In genomic region chr22:40193429-40194421, GRCh38 we compare ENCODE assay signal across 8 cellular contexts. TPM values are rescaled to one million over a fixed set of nuclear protein-coding genes. Genes with fewer than 3 reads are reported as not detected.
DNase-seq lines count a peak whose midpoint lies in the region; ATAC-seq, FAIRE-seq and TF ChIP-seq lines count a peak whose summit lies in the region.

No MANE protein-coding gene starts in this region.

- H3K79me2 ChIP-seq in GM12878 (ENCODE audit: control insufficient read depth, insufficient read depth, low read length) (peaks cover 36% of the 10 kb centered on the region), MM.1S (ENCODE audit: low read length) (peaks cover 98% of the 10 kb centered on the region)

- H3K4me2 ChIP-seq in GM12878 (ENCODE audit: control insufficient read depth, insufficient read depth): no peak overlapping the region
- H3K4me2 ChIP-seq in MM.1S (ENCODE audit: low read depth, low read length): no peak overlapping the region

- FAIRE-seq in GM12878 (lab: Jason Lieb, UNC): no peak

- peak; percentile 57 for TF ChIP-seq CTCF in BE2C (IDR thresholded peaks at IDR 0.05; ENCODE audit: low read depth, low read length)
- peak in 2 of 3 experiments; percentile 6 to 26; a peak in 2 of 6 replicates for TF ChIP-seq CTCF in GM12878 (IDR thresholded peaks at IDR 0.05 in 2 of 3, conservative IDR thresholded peaks at IDR 0.05 in 1 of 3; ENCODE audit: control insufficient read depth in 2 of 3, extremely low read depth in 1 of 3, insufficient read depth in 1 of 3, low read depth in 3 of 3, low read length in 3 of 3)
- no peak for TF ChIP-seq CTCF in MM.1S (IDR thresholded peaks at IDR 0.05; ENCODE audit: low read length)

- TF ChIP-seq RAD21 in GM12878 (IDR thresholded peaks at IDR 0.05; ENCODE audit: insufficient read depth, low read depth, low read length): peak; percentile 30; the same call in 1 of the 2 replicates

- H3K9me2 ChIP-seq in MM.1S (replicated peaks; ENCODE audit: insufficient read depth, low read length): no peaks in the 10 kb centered on the region

- BruUV-seq in GM12878 (replicated peaks; lab: Mats Ljungman, UMichigan): no TSS peak

- H3K4me1 ChIP-seq in BE2C: peaks cover 23% of the 10 kb centered on the region
- H3K4me1 ChIP-seq in HUES6 (ENCODE audit: control insufficient read depth, insufficient read depth, low read length): peaks cover 69% of the 10 kb centered on the region
- H3K4me1 ChIP-seq in GM12878 (ENCODE audit: control insufficient read depth, insufficient read depth, low read length): peaks cover 15% of the 10 kb centered on the region
- no peaks in the 10 kb centered on the region for H3K4me1 ChIP-seq in MM.1S (ENCODE audit: low read length)

- H3K9ac ChIP-seq in HUES6 (ENCODE audit: low read length) (peak overlapping the region; percentile 62), GM12878 (ENCODE audit: control insufficient read depth, insufficient read depth, low read length) (no peak overlapping the region), MM.1S (ENCODE audit: low read length) (no peak overlapping the region)

- no peak for DNase-seq in BE2C
- no peak for DNase-seq in GM12878 (ENCODE audit: low read depth, low spot score)
- DNase-seq in lung microvascular endothelial cell (ENCODE audit: low read depth in 2 of 2): peak; percentile 37 to 46
- DNase-seq in NCI-H2196 (lab: John Stamatoyannopoulos, UW; ENCODE audit: unreplicated experiment): no peak
- DNase-seq in MM.1S: no peak

- no peak for TF ChIP-seq POLR2A in GM12878 (IDR thresholded peaks at IDR 0.05; ENCODE audit: low read depth, low read length)

- in situ Hi-C loops in GM12878 (cut with MboI): no loop called here

- POLR2A ChIA-PET in GM12878 (lab: Charles Lee): interaction anchor here (0.7 to 1.6 kb wide), 3 partner anchors 16 to 503 kb away, joined by 3 read pairs; partner anchors contain the start of gene TNRC6B

- H3K9me3 ChIP-seq in BE2C (no peaks in the 10 kb centered on the region), HUES6 (ENCODE audit: control insufficient read depth, insufficient read depth, low read depth, low read length) (no peaks in the 10 kb centered on the region), GM12878 (replicated peaks; ENCODE audit: control insufficient read depth, insufficient read depth, low read length) (no peaks in the 10 kb centered on the region), MM.1S (replicated peaks; ENCODE audit: insufficient read depth, low read length) (no peaks in the 10 kb centered on the region)

- H2AFZ ChIP-seq in GM12878 (ENCODE audit: control insufficient read depth, low read depth, low read length) (no peak overlapping the region), MM.1S (ENCODE audit: low read length) (no peak overlapping the region)

- RAD21 ChIA-PET in GM12878 (lab: Charles Lee; ENCODE audit: unreplicated experiment): interaction anchor here (0.6 to 1.8 kb wide), 5 partner anchors 13 to 169 kb away, joined by 3 to 5 read pairs (median 3); partner anchors contain the start of genes ADSL and TNRC6B

- H3F3A ChIP-seq in MM.1S (ENCODE audit: insufficient read depth, low read length): no peaks in the 10 kb centered on the region

- TF ChIP-seq EP300 in GM12878 (IDR thresholded peaks at IDR 0.05; ENCODE audit: borderline replicate concordance in 1 of 2, control insufficient read depth in 1 of 2, low read depth in 2 of 2, low read length in 2 of 2): no peak

- H3K4me3 ChIP-seq in BE2C (ENCODE audit: low read depth, low read length) (no peak overlapping the region), HUES6 (ENCODE audit: low read depth, low read length) (peak overlapping the region; percentile 45), GM12878 (no peak overlapping the region), MM.1S (ENCODE audit: low read length) (no peak overlapping the region)

- CTCF ChIA-PET in GM12878 (lab: Yijun Ruan, JAX): interaction anchor here (0.6 to 1.6 kb wide), 7 partner anchors 12 to 155 kb away, joined by 3 read pairs; no protein-coding TSS in a partner anchor

- WGBS in GM12878 (ENCODE audit: insufficient coverage, insufficient replicate concordance, low lambda C conversion rate, missing lambda C conversion rate): 88% methylated on average over 13 of the region's 13 CpGs

- no peaks in the 10 kb centered on the region for H3K36me3 ChIP-seq in BE2C
- no peaks in the 10 kb centered on the region for H3K36me3 ChIP-seq in HUES6 (ENCODE audit: control insufficient read depth, insufficient read depth, low read length)
- H3K36me3 ChIP-seq in GM12878 (ENCODE audit: control insufficient read depth in 2 of 2, insufficient read depth in 2 of 2, low read length in 1 of 2): peaks cover 0 to 3% of the 10 kb centered on the region in 2 experiments; a peak in 1 of 4 replicates
- H3K36me3 ChIP-seq in MM.1S (replicated peaks; ENCODE audit: insufficient read depth, low read length): no peaks in the 10 kb centered on the region

- SMC1A ChIA-PET in GM12878 (lab: Charles Lee; ENCODE audit: uncharacterized antibody, unreplicated experiment): interaction anchor here (0.9 to 5.7 kb wide), 7 partner anchors 9 to 169 kb away, joined by 3 to 43 read pairs (median 4); partner anchors contain the start of gene TNRC6B

- H3K27ac ChIP-seq in HUES6 (ENCODE audit: low read depth, low read length) (peak overlapping the region; percentile 57), GM12878 (ENCODE audit: control insufficient read depth, insufficient read depth) (no peak overlapping the region), MM.1S (ENCODE audit: low read length) (no peak overlapping the region)

- ATAC-seq in GM12878 (no peak; the same call in 2 of the 3 replicates), GM21526 (IDR thresholded peaks at IDR 0.05; ENCODE audit: low FRiP score, unreplicated experiment) (no peak), HG02678 (IDR thresholded peaks at IDR 0.05; ENCODE audit: unreplicated experiment) (no peak)

- H3K27me3 ChIP-seq in BE2C: no peaks in the 10 kb centered on the region
- H3K27me3 ChIP-seq in HUES6 (ENCODE audit: control insufficient read depth, insufficient read depth, low read length): no peaks in the 10 kb centered on the region
- H3K27me3 ChIP-seq in GM12878 (replicated peaks in 1 of 2; ENCODE audit: control insufficient read depth in 2 of 2, insufficient read depth in 2 of 2, low read length in 1 of 2): no peaks in the 10 kb centered on the region
- no peaks in the 10 kb centered on the region for H3K27me3 ChIP-seq in MM.1S (replicated peaks; ENCODE audit: insufficient read depth, low read length)

- intact Hi-C loops in GM12878 (cut with micrococcal nuclease; ENCODE audit: unreplicated experiment): no loop called here

- H4K20me1 ChIP-seq in GM12878 (ENCODE audit: control insufficient read depth, insufficient read depth) (no peaks in the 10 kb centered on the region), MM.1S (ENCODE audit: insufficient read depth, low read length) (0 out of 2 replicates have a peak, but pooled peaks cover 4% of the 10 kb centered on the region)

TF ChIP-seq in GM12878, 131 proteins besides CTCF, POLR2A, EP300 and RAD21:
- TF ChIP-seq RELA (IDR thresholded peaks at IDR 0.05; ENCODE audit: borderline replicate concordance, partially characterized antibody) (no peak), ZNF24 (IDR thresholded peaks at IDR 0.05) (no peak), HDAC2 (IDR thresholded peaks at IDR 0.05) (no peak), MTA2 (IDR thresholded peaks at IDR 0.05; ENCODE audit: low read depth) (no peak), PRDM15 (CRISPR knock-in tag; IDR thresholded peaks at IDR 0.05) (no peak), SMAD1 (IDR thresholded peaks at IDR 0.05; ENCODE audit: low read depth, partially characterized antibody) (no peak)

RNA-seq across cellular contexts. Expression of gene TNRC6B, which starts 16.0 kb away (rescaled TPM):
- 3.9 TPM for polyA plus RNA-seq in BE2C (2012; ENCODE audit: insufficient read depth, insufficient read length, low read depth)
- total RNA-seq in GM12878 (2013; cell fraction: nucleolus; rRNA removed): 182 and 212 TPM in 2 replicates
- total RNA-seq in GM12878 (2014; rRNA removed) (15.5 and 15.9 TPM in 2 replicates), GM12878 (2014; rRNA removed; fragmentation: Illumina TruSeq; extraction: Trizol) (16.9 and 19.3 TPM in 2 replicates), GM12878 (2021) (29.6 and 31.5 TPM in 2 replicates), lung microvascular endothelial cell (11.6 and 14.3 TPM in 2 replicates)
- polyA plus RNA-seq in GM12878 (2011; ENCODE audit: low read depth): 4.7 TPM
- polyA plus RNA-seq in GM12878 (2011; rRNA removed) (10.0 and 12.3 TPM in 2 replicates), GM12878 (2014; fragmentation: Illumina TruSeq; extraction: Trizol) (7.6 and 10.6 TPM in 2 replicates), GM12878 (2014; fragmentation: Nextera tagmentation; extraction: Ambion mirVana) (10 to 100 TPM in 1 of 2 experiments, 1 to 10 TPM in 1; 3.6 to 25.3 TPM), GM12878 (2014; rRNA removed) (7.9 and 8.4 TPM in 2 replicates), GM12878 (2016; fragmentation: Nextera tagmentation; extraction: Ambion mirVana) (10 to 100 TPM; 24.4 to 32.8 TPM)
- polyA plus RNA-seq in GM12878 (2011; cell fraction: cytosol; rRNA removed): 10.3 and 12.0 TPM in 2 replicates
- 15.6 and 16.3 TPM in 2 replicates for polyA plus RNA-seq in GM12878 (2011; cell fraction: nucleus; rRNA removed)
- 11.0 and 12.2 TPM in 2 replicates for polyA plus RNA-seq in GM12878 (2012)
- polyA minus RNA-seq in GM12878 (2011; rRNA and poly(A)+ RNA removed): 39.5 and 39.6 TPM in 2 replicates
- 10.4 and 13.5 TPM in 2 replicates for polyA minus RNA-seq in GM12878 (2011; cell fraction: cytosol; rRNA and poly(A)+ RNA removed)
- 31.7 and 54.8 TPM in 2 replicates for polyA minus RNA-seq in GM12878 (2011; cell fraction: nucleus; rRNA and poly(A)+ RNA removed)

Comparison
In these comparisons a context has a peak if more than half of its experiments do, and no peak if none do; other contexts are left out.
1. DNase-seq: peak in lung microvascular endothelial cell (2 of 2); none in BE2C (single experiment), GM12878 (single experiment), NCI-H2196 (single experiment) and MM.1S (single experiment).